Comparison of ENCODE assay signal across 1 cellular context in genomic region chr5:25641140-25641539, GRCh38.
TF ChIP-seq lines count a peak whose summit lies in the region.

No MANE protein-coding gene starts in this region.

TF ChIP-seq in neural cell, 6 proteins besides CTCF, POLR2A, EP300 and RAD21 (continued from another document):
- TF ChIP-seq SMC3 (conservative IDR thresholded peaks at IDR 0.05; ENCODE audit: poor library complexity) (no peak), EZH2 (IDR thresholded peaks at IDR 0.05; ENCODE audit: borderline replicate concordance, insufficient read depth, low read length, poor library complexity, severe bottlenecking) (no peak), POLR2AphosphoS5 (IDR thresholded peaks at IDR 0.05) (peak; percentile 78)
TF ChIP-seq in neural cell: peak in this region for 1.
